8 cellular contexts compared by ENCODE assay signal in genomic region chr1:118018064-118018463, GRCh38.
"Had no signal": no experiment of that assay in that cellular context is flagged by ENCODE, and none has a peak within 500 bp of the region (broad histone marks: within the 10 kb centered on the region; RNA-seq: fewer than 3 reads in every experiment).

No MANE protein-coding gene starts in this region.

- H3K4me3 ChIP-seq: GM12878 had no signal

- ATAC-seq: GM12878 had no signal

- FAIRE-seq: G401.6, GM12878, GM12891, GM12892, GM18507, GM19239 had no signal

- DNase-seq: GDM1, GF-D8 had no signal
